In the genomic region with DNA sequence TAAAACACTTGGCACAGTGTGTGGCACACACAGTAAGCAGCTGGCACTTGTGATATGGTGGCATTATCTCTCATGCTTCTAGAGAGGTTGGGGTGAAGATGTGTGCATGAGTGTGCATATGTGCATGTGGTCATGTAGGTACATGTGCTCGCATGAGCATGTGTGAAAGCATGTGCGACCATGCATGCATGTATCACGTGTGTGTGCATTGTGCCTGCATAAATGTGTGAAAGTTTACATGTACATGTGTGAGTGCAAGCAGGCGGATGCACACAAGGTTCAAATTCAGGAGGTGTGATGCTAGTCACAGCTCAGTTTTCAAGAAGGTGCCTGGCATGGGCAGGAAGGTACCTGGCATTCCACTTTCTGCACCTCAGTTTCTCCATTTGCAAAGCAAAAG, we compare ENCODE assay signal across 19 cellular contexts.
"Had no signal": no experiment of that assay in that cellular context is flagged by ENCODE, and none has a peak within 500 bp of the region (broad histone marks: within the 10 kb centered on the region; RNA-seq: fewer than 3 reads in every experiment).

No MANE protein-coding gene starts in this region.

- H3K27ac ChIP-seq: HL-60, RWPE1 had no signal

- H3K9me3 ChIP-seq: SK-N-SH had no signal

- DNase-seq: KBM-7, MV-4-11, NCI-H1048, NCI-H1105, NCI-H1417 treated with DMSO at 0.1 percent for 48 hours, NCI-H146, NCI-H1694 treated with DMSO at 0.1 percent for 48 hours, NCI-H2029, NCI-H2081 treated with DMSO at 0.1 percent for 48 hours, NCI-H2227 treated with DMSO at 0.1 percent for 48 hours, NCI-H524, NCI-H69, NCI-H774, PC-3, SHP77, SK-N-SH had no signal

- ATAC-seq: Panc1, PC-3 had no signal
